In genomic region chr1:159835366-159835765, GRCh38 we compare ENCODE assay signal across 15 cellular contexts.
DNase-seq lines count a peak whose midpoint lies in the region; ATAC-seq lines count a peak whose summit lies in the region.
"Had no signal": no experiment of that assay in that cellular context is flagged by ENCODE, and none has a peak within 500 bp of the region (broad histone marks: within the 10 kb centered on the region; RNA-seq: fewer than 3 reads in every experiment).

No MANE protein-coding gene starts in this region.

- H3K9me3 Mint-ChIP-seq in stimulated activated effector memory CD8-positive, alpha-beta T cell treated with anti-CD3 and anti-CD28 coated beads, Interleukin-12 subunit alpha, Interleukin-12 subunit beta, amount 100 ng/mL, for 72 hours: no peaks in the 10 kb centered on the region
- H3K9me3 Mint-ChIP-seq: CD4-positive, CD25-positive, alpha-beta regulatory T cell; CD8-positive, alpha-beta T cell; H9 had no signal

- H3K4me1 Mint-ChIP-seq in stimulated activated effector memory CD8-positive, alpha-beta T cell treated with anti-CD3 and anti-CD28 coated beads, Interleukin-12 subunit alpha, Interleukin-12 subunit beta, amount 100 ng/mL, for 72 hours: peaks cover 25% of the 10 kb centered on the region
- H3K4me1 Mint-ChIP-seq: CD4-positive, CD25-positive, alpha-beta regulatory T cell had no signal

- peak; percentile 72 for DNase-seq in EH (ENCODE audit: low read depth)
- peak; percentile 17 for DNase-seq in ELR (ENCODE audit: low read depth)
- DNase-seq in kidney tubule cell (ENCODE audit: low spot score): peak; percentile 50
- DNase-seq in stimulated activated effector memory CD8-positive, alpha-beta T cell treated with anti-CD3 and anti-CD28 coated beads, Interleukin-12 subunit alpha, Interleukin-12 subunit beta, amount 100 ng/mL, for 72 hours (ENCODE audit: low spot score in 2 of 2): no peak
- DNase-seq in amygdala (lab: John Stamatoyannopoulos, UW): no peak
- DNase-seq: Caco-2; CD4-positive, CD25-positive, alpha-beta regulatory T cell; CD8-positive, alpha-beta T cell; DMS153; DND-41; GM23248; H9 had no signal

- H3K36me3 Mint-ChIP-seq in stimulated activated effector memory CD8-positive, alpha-beta T cell treated with anti-CD3 and anti-CD28 coated beads, Interleukin-12 subunit alpha, Interleukin-12 subunit beta, amount 100 ng/mL, for 72 hours: peaks cover 5% of the 10 kb centered on the region

- no peak for ATAC-seq in stimulated activated effector memory CD8-positive, alpha-beta T cell treated with anti-CD3 and anti-CD28 coated beads, Interleukin-12 subunit alpha, Interleukin-12 subunit beta, amount 100 ng/mL, for 72 hours
- ATAC-seq in HG02798 (IDR thresholded peaks at IDR 0.05; ENCODE audit: poor library complexity, unreplicated experiment) (no peak), HG03139 (IDR thresholded peaks at IDR 0.05; ENCODE audit: unreplicated experiment) (no peak)
- ATAC-seq: CD8-positive, alpha-beta T cell had no signal

- no peak overlapping the region for H3K4me3 Mint-ChIP-seq in stimulated activated effector memory CD8-positive, alpha-beta T cell treated with anti-CD3 and anti-CD28 coated beads, Interleukin-12 subunit alpha, Interleukin-12 subunit beta, amount 100 ng/mL, for 72 hours
- H3K4me3 Mint-ChIP-seq: B cell; CD4-positive, CD25-positive, alpha-beta regulatory T cell; CD8-positive, alpha-beta T cell; H9 had no signal

- H3K27ac Mint-ChIP-seq in stimulated activated effector memory CD8-positive, alpha-beta T cell treated with anti-CD3 and anti-CD28 coated beads, Interleukin-12 subunit alpha, Interleukin-12 subunit beta, amount 100 ng/mL, for 72 hours: peak overlapping the region; percentile 33
- H3K27ac Mint-ChIP-seq: B cell; CD8-positive, alpha-beta T cell had no signal

Comparison
In these comparisons a context has a peak if more than half of its experiments do, and no peak if none do; other contexts are left out.
1. DNase-seq: peak in EH (single experiment), ELR (single experiment) and kidney tubule cell (single experiment); none in stimulated activated effector memory CD8-positive, alpha-beta T cell treated with anti-CD3 and anti-CD28 coated beads, Interleukin-12 subunit alpha, Interleukin-12 subunit beta, amount 100 ng/mL, for 72 hours (0 of 2) and amygdala (0 of 56).